ENCODE assay signal across 8 cellular contexts in genomic region chr17:67717624-67718324, GRCh38. TPM values are rescaled to one million over a fixed set of nuclear protein-coding genes. Genes with fewer than 3 reads are reported as not detected.
A peak's percentile ranks its signal among the peaks of the same experiment; 100 is the strongest.
DNase-seq lines count a peak whose midpoint lies in the region; ATAC-seq and TF ChIP-seq lines count a peak whose summit lies in the region.

TSS of gene NOL11 (plus strand) at chr17:67717936. CDS start at chr17:67717948, 12 bp downstream.

- DNase-seq in COR-L47 (lab: John Stamatoyannopoulos, UW) (peak; percentile 97), GM20000 (ENCODE audit: low spot score) (peak; percentile 95), HT-29 (ENCODE audit: low spot score) (peak; percentile 100), lung (ENCODE audit: low spot score) (peak; percentile 99)
- DNase-seq in NK-92 treated with Interleukin-12 subunit alpha and Interleukin-12 subunit beta, amount 100 ng/mL, for 24 hours (lab: John Stamatoyannopoulos, UW): peak; percentile 98
- peak; percentile 99 for DNase-seq in activated CD8-positive, alpha-beta memory T cell treated with anti-CD3 and anti-CD28 coated beads for 24 hours
- DNase-seq in effector CD4-positive, alpha-beta T cell: peak; percentile 100
- DNase-seq in stimulated activated CD4-positive, alpha-beta T cell treated with anti-CD3 and anti-CD28 coated beads, TNF-alpha, amount 100 ng/mL, for 4 hours (ENCODE audit: low read depth in 3 of 3): peak; percentile 96 to 100 (median 99)

- H3K27ac ChIP-seq in lung (ENCODE audit: low read depth in 1 of 2, low read length in 1 of 2): peak within 1 kb of the TSS; percentile 82 to 87

- peaks cover 4% of the 10 kb centered on the region in 2 donors for H3K4me1 ChIP-seq in lung (ENCODE audit: control insufficient read depth in 2 of 2, insufficient read depth in 2 of 2, low read length in 2 of 2)

- peak within 1 kb of the TSS; percentile 63 for H3K4me3 ChIP-seq in lung

- H3K9me3 ChIP-seq in lung (ENCODE audit: control insufficient read depth in 2 of 2, insufficient read depth in 1 of 2, low read length in 1 of 2): no peaks in the 10 kb centered on the region

- ATAC-seq in lung (ENCODE audit: insufficient read depth, low FRiP score): peak; percentile 98

- H3K27me3 ChIP-seq in lung (ENCODE audit: control insufficient read depth, insufficient read depth): no peaks in the 10 kb centered on the region

- H3K36me3 ChIP-seq in lung (ENCODE audit: control insufficient read depth in 2 of 2, insufficient read depth in 2 of 2, low read length in 2 of 2): peaks cover 3 to 11% of the 10 kb centered on the region in 2 donors

- 0% methylated on average over 49 of the region's 49 CpGs for WGBS in lung, 2 donors

- TF ChIP-seq CTCF in GM20000 (IDR thresholded peaks at IDR 0.05; ENCODE audit: extremely low read depth, missing control alignments) (peak; percentile 89), lung (IDR thresholded peaks at IDR 0.05; ENCODE audit: control extremely low read depth, extremely low read depth) (peak; percentile 95)

RNA-seq across cellular contexts. Expression of gene NOL11, which starts in this region (rescaled TPM):
- total RNA-seq in HT-29 (2014; rRNA removed; shearing (Covaris generic)): 37.6 and 43.9 TPM in 2 replicates
- total RNA-seq in lung: 10 to 100 TPM; 29.0 to 46.6 TPM
- 10 to 100 TPM; 18.4 to 46.9 TPM for polyA plus RNA-seq in lung

Comparison
In these comparisons a context has a peak if more than half of its experiments do, and no peak if none do; other contexts are left out.
1. Peak in every context shown above with its lines: DNase-seq, ATAC-seq, H3K4me3 ChIP-seq and H3K27ac ChIP-seq.